In genomic region chr17:58344791-58345157, GRCh38 we compare ENCODE assay signal across 8 cellular contexts. TPM values are rescaled to one million over a fixed set of nuclear protein-coding genes. Genes with fewer than 3 reads are reported as not detected.
DNase-seq lines count a peak whose midpoint lies in the region; ATAC-seq, FAIRE-seq and TF ChIP-seq lines count a peak whose summit lies in the region.

No MANE protein-coding gene starts in this region.

- TF ChIP-seq RAD21 in H1 (IDR thresholded peaks at IDR 0.05 in 1 of 2, conservative IDR thresholded peaks at IDR 0.05 in 1 of 2; ENCODE audit: low read depth in 2 of 2, low read length in 2 of 2), result peak; percentile 20 to 36; a peak in 3 of 4 replicates

- no peak overlapping the region for H3K56ac ChIP-seq in H1 (replicated peaks; ENCODE audit: insufficient read length, low read depth, low read length)

- POLR2A ChIA-PET in H1 (lab: Charles Lee; ENCODE audit: partially characterized antibody), result interaction anchor here (0.7 to 11.3 kb wide), 14 partner anchors 8 to 168 kb away, joined by 3 to 149 read pairs (median 5); partner anchors contain the start of genes SUPT4H1 and TSPOAP1

- TF ChIP-seq CTCF in SU-DHL-6 (IDR thresholded peaks at IDR 0.05; ENCODE audit: insufficient read depth, low read length, poor library complexity, severe bottlenecking) (peak; percentile 73), H1 (IDR thresholded peaks at IDR 0.05; ENCODE audit: control extremely low read depth in 1 of 3, insufficient read depth in 1 of 3, low read depth in 1 of 3, low read length in 3 of 3) (peak in 1 of 3 experiments; percentile 25; a peak in 1 of 4 replicates), vagina (IDR thresholded peaks at IDR 0.05) (no peak)

- H2AFZ ChIP-seq in SU-DHL-6 (ENCODE audit: low read depth, low read length, severe bottlenecking) (no peak overlapping the region), H1 (ENCODE audit: low read length) (no peak overlapping the region)

- no peak overlapping the region for H3K18ac ChIP-seq in H1 (ENCODE audit: extremely low read depth, low read length)

- H4K8ac ChIP-seq in H1 (ENCODE audit: extremely low read depth, insufficient read depth, low read length), result no peak overlapping the region

- no peaks in the 10 kb centered on the region for H3K9me2 ChIP-seq in SU-DHL-6 (replicated peaks; ENCODE audit: insufficient read depth, low read length)

- H3K4me2 ChIP-seq in SU-DHL-6 (ENCODE audit: low read depth, low read length, poor library complexity, severe bottlenecking), result peak overlapping the region; percentile 99
- H3K4me2 ChIP-seq in H1 (ENCODE audit: insufficient read depth in 1 of 2, low read depth in 2 of 2, low read length in 2 of 2), result no peak overlapping the region

- no peak for TF ChIP-seq POLR2A in H1 (IDR thresholded peaks at IDR 0.05; ENCODE audit: control extremely low read depth in 1 of 2, low read depth in 2 of 2, low read length in 2 of 2)
- no peak for TF ChIP-seq POLR2A in vagina (IDR thresholded peaks at IDR 0.05)

- DNase-seq in H1 (ENCODE audit: low read depth in 1 of 2, low spot score in 2 of 2) (no peak), vagina (ENCODE audit: extremely low spot score in 2 of 2) (no peak), DMS153 treated with DMSO at 0.1 percent for 48 hours (lab: John Stamatoyannopoulos, UW; ENCODE audit: unreplicated experiment) (no peak), SIG-M5 treated with dmso at 0.1 percent for 504 hours (lab: John Stamatoyannopoulos, UW; ENCODE audit: unreplicated experiment) (no peak), NCI-H146 treated with DMSO at 0.1 percent for 48 hours (lab: John Stamatoyannopoulos, UW; ENCODE audit: unreplicated experiment) (no peak)

- H3K9me3 ChIP-seq in SU-DHL-6 (ENCODE audit: insufficient read depth, low read length) (no peaks in the 10 kb centered on the region), H1 (ENCODE audit: insufficient read depth in 2 of 2, low read depth in 1 of 2, low read length in 1 of 2) (no peaks in the 10 kb centered on the region), vagina (no peaks in the 10 kb centered on the region)

- H3K4me3 ChIP-seq in SU-DHL-6 (ENCODE audit: insufficient read depth, low read length, poor library complexity, severe bottlenecking) (peak overlapping the region; percentile 54), H1 (ENCODE audit: extremely low read depth in 1 of 4, insufficient read depth in 2 of 4, low read depth in 3 of 4, low read length in 4 of 4) (no peak overlapping the region), vagina (no peak overlapping the region)

- no peak overlapping the region for H2AK5ac ChIP-seq in H1 (ENCODE audit: low read depth, low read length)

- CTCF ChIA-PET in H1 (lab: Charles Lee; ENCODE audit: partially characterized antibody), result interaction anchor here (1.3 to 18.5 kb wide), 6 partner anchors 10 to 90 kb away, joined by 3 to 384 read pairs (median 5); partner anchors contain the start of genes RNF43 and TSPOAP1

- H4K91ac ChIP-seq in H1 (replicated peaks; ENCODE audit: insufficient read length, low read length), result no peak overlapping the region

- H3K14ac ChIP-seq in H1 (ENCODE audit: insufficient read length), result no peak overlapping the region

- H3K9ac ChIP-seq in SU-DHL-6 (ENCODE audit: low read length) (peak overlapping the region; percentile 87), H1 (replicated peaks in 1 of 4; ENCODE audit: extremely low read depth in 1 of 4, low read depth in 3 of 4, low read length in 3 of 4) (no peak overlapping the region)

- FAIRE-seq in H1 (lab: Jason Lieb, UNC), result no peak

- WGBS in H1 (ENCODE audit: extremely low coverage in 1 of 2, insufficient coverage in 1 of 2, insufficient read length in 1 of 2, insufficient replicate concordance in 2 of 2, low coverage in 1 of 2, low lambda C conversion rate in 2 of 2, missing lambda C conversion rate in 1 of 2), 2 experiments, result 88% methylated on average over 2 of the region's 2 CpGs; no CpG with 5 or more reads in 1 of the 2 experiments

- ATAC-seq in GM18498 (IDR thresholded peaks at IDR 0.05; ENCODE audit: unreplicated experiment) (peak; percentile 53), HG02623 (IDR thresholded peaks at IDR 0.05; ENCODE audit: unreplicated experiment) (peak; percentile 33)

- intact Hi-C loops in vagina (cut with DNase I), result no loop called here

- H3K79me2 ChIP-seq in SU-DHL-6 (ENCODE audit: insufficient read depth, low read length), result peaks cover 56% of the 10 kb centered on the region
- H3K79me2 ChIP-seq in H1 (ENCODE audit: control insufficient read depth in 1 of 2, insufficient read depth in 2 of 2, low read length in 2 of 2), result no peaks in the 10 kb centered on the region

- H3K4ac ChIP-seq in H1 (replicated peaks; ENCODE audit: insufficient read length, low read depth, low read length), result no peak overlapping the region

- no peaks in the 10 kb centered on the region for H3K27me3 ChIP-seq in SU-DHL-6 (ENCODE audit: low read length)
- H3K27me3 ChIP-seq in H1 (replicated peaks in 1 of 4; ENCODE audit: control insufficient read depth in 3 of 4, extremely low read depth in 1 of 4, insufficient read depth in 3 of 4, low read length in 3 of 4), result no peaks in the 10 kb centered on the region
- H3K27me3 ChIP-seq in vagina, result no peaks in the 10 kb centered on the region

- H3K4me1 ChIP-seq in H1 (replicated peaks in 1 of 4; ENCODE audit: control insufficient read depth in 3 of 4, insufficient read depth in 4 of 4, low read length in 3 of 4) (no peaks in the 10 kb centered on the region), vagina (no peaks in the 10 kb centered on the region)

- H2BK12ac ChIP-seq in H1 (ENCODE audit: low read depth, low read length), result no peak overlapping the region

- H2BK20ac ChIP-seq in H1 (ENCODE audit: low read length), result no peak overlapping the region

- no peak overlapping the region for H2BK5ac ChIP-seq in H1 (ENCODE audit: low read depth, low read length)

- peaks cover 48% of the 10 kb centered on the region for H3F3A ChIP-seq in SU-DHL-6 (ENCODE audit: insufficient read depth)

- no peak for TF ChIP-seq EP300 in H1 (IDR thresholded peaks at IDR 0.05; ENCODE audit: borderline replicate concordance in 1 of 2, low read depth in 2 of 2, low read length in 2 of 2)

- no peak overlapping the region for H2BK15ac ChIP-seq in H1 (ENCODE audit: low read length)

- H2BK120ac ChIP-seq in H1 (replicated peaks; ENCODE audit: low read depth, low read length), result no peak overlapping the region

- no peaks in the 10 kb centered on the region for H3K79me1 ChIP-seq in H1 (ENCODE audit: low read depth, low read length)

- H4K5ac ChIP-seq in H1 (ENCODE audit: insufficient read length, low read depth, low read length), result no peak overlapping the region

- H3K23ac ChIP-seq in H1 (ENCODE audit: insufficient read length), result no peak overlapping the region

- H4K20me1 ChIP-seq in SU-DHL-6 (ENCODE audit: low read depth, low read length) (no peaks in the 10 kb centered on the region), H1 (replicated peaks in 1 of 2; ENCODE audit: control insufficient read depth in 1 of 2, insufficient read depth in 2 of 2, low read length in 2 of 2) (peaks cover 4% of the 10 kb centered on the region in 2 experiments)

- H3K23me2 ChIP-seq in H1 (ENCODE audit: low read depth, low read length), result no peaks in the 10 kb centered on the region

- H3K27ac ChIP-seq in SU-DHL-6 (ENCODE audit: low read depth, low read length), result peak overlapping the region; percentile 97
- no peak overlapping the region for H3K27ac ChIP-seq in H1 (ENCODE audit: low read depth, low read length)
- H3K27ac ChIP-seq in vagina, result no peak overlapping the region

- H3K36me3 ChIP-seq in SU-DHL-6 (ENCODE audit: low read length), result peaks cover 16% of the 10 kb centered on the region; the same call in 1 of the 2 replicates
- H3K36me3 ChIP-seq in H1 (ENCODE audit: control insufficient read depth in 2 of 4, insufficient read depth in 4 of 4, low read length in 3 of 4), result peaks cover 25 to 55% (median 46%) of the 10 kb centered on the region in 4 experiments
- H3K36me3 ChIP-seq in vagina, result peaks cover 0 to 55% of the 10 kb centered on the region in 2 donors

TF ChIP-seq in H1, 55 proteins besides CTCF, POLR2A, EP300 and RAD21:
- TF ChIP-seq CREB1 (IDR thresholded peaks at IDR 0.05), result no peak
- no peak for TF ChIP-seq CEBPB (IDR thresholded peaks at IDR 0.05; ENCODE audit: low read depth, low read length)

RNA-seq across cellular contexts. Expression of gene SUPT4H1, which starts 7.2 kb away (rescaled TPM):
- 103 and 112 TPM in 2 replicates for total RNA-seq in H1 (2021; fragmentation: NEBNext Ultra II Directional; extraction: Animal tissue kit (Norgen Biotek cat#: 25700))
- 115 and 143 TPM in 2 replicates for polyA plus RNA-seq in H1 (2011; rRNA removed)
- 144 TPM for polyA plus RNA-seq in H1 (2011; cell fraction: cytosol; rRNA removed)
- polyA plus RNA-seq in H1 (2011; cell fraction: nucleus; rRNA removed), result 67.4 TPM
- polyA plus RNA-seq in H1 (2012, experiment 1 of 2), result 166 to 180 TPM (median 170 TPM) in 4 replicates
- 181 TPM for polyA plus RNA-seq in H1 (2012, experiment 2 of 2)
- 66.5 TPM for polyA plus RNA-seq in H1 (2013, experiment 1 of 2)
- polyA plus RNA-seq in H1 (2013, experiment 2 of 2), result 66.6 TPM
- 73.5 and 87.0 TPM in 2 replicates for polyA minus RNA-seq in H1 (2011; rRNA and poly(A)+ RNA removed)
- 50.8 TPM for polyA minus RNA-seq in H1 (2011; cell fraction: cytosol; rRNA and poly(A)+ RNA removed)
- polyA minus RNA-seq in H1 (2011; cell fraction: nucleus; rRNA and poly(A)+ RNA removed), result 33.5 TPM
- 31.4 TPM for total RNA-seq in vagina

RNA-seq across cellular contexts. Expression of gene TSPOAP1, which starts 16.2 kb away (rescaled TPM):
- total RNA-seq in H1 (2021; fragmentation: NEBNext Ultra II Directional; extraction: Animal tissue kit (Norgen Biotek cat#: 25700)), result 9.2 and 9.8 TPM in 2 replicates
- 7.6 and 9.8 TPM in 2 replicates for polyA plus RNA-seq in H1 (2011; rRNA removed)
- 13.8 TPM for polyA plus RNA-seq in H1 (2011; cell fraction: cytosol; rRNA removed)
- polyA plus RNA-seq in H1 (2011; cell fraction: nucleus; rRNA removed), result 69.7 TPM
- 14.7 to 18.9 TPM (median 15.9 TPM) in 4 replicates for polyA plus RNA-seq in H1 (2012, experiment 1 of 2)
- polyA plus RNA-seq in H1 (2012, experiment 2 of 2), result 6.2 TPM
- 4.8 TPM for polyA plus RNA-seq in H1 (2013, experiment 1 of 2)
- polyA plus RNA-seq in H1 (2013, experiment 2 of 2), result 4.1 TPM
- 2.9 and 6.6 TPM in 2 replicates for polyA minus RNA-seq in H1 (2011; rRNA and poly(A)+ RNA removed)
- polyA minus RNA-seq in H1 (2011; cell fraction: cytosol; rRNA and poly(A)+ RNA removed), result 5.8 TPM
- polyA minus RNA-seq in H1 (2011; cell fraction: nucleus; rRNA and poly(A)+ RNA removed), result 8.9 TPM
- total RNA-seq in vagina, result 7.1 TPM
